8 cellular contexts compared by ENCODE assay signal in the genomic region with DNA sequence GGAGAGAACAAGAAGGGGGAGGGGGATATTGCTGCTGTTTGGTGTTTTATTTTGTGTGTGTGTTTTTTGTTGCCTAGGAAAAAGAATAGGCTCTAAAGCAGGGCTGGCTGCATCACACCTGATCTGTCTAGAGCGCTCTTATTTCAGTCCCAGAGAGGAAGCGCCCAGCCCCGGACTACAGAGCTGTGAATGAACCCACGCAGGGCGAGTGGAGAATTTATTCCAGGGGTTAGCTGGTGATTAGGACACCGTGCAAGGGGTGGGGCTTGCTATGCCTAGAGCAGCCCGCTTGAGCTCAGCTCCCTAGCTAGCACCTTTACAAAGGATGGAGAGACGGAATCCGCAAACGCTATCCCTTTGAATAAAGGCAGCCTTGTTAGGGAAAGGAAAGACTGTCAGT. TPM values are rescaled to one million over a fixed set of nuclear protein-coding genes. Genes with fewer than 3 reads are reported as not detected.
DNase-seq lines count a peak whose midpoint lies in the region; ATAC-seq and TF ChIP-seq lines count a peak whose summit lies in the region.

No MANE protein-coding gene starts in this region.

- H3K4me2 ChIP-seq in GM23338, result peak overlapping the region; percentile 87
- H3K4me2 ChIP-seq in mesendoderm (ENCODE audit: low read length), result peak overlapping the region; percentile 81

- DNase-seq in GM23338 (ENCODE audit: low spot score), result peak; percentile 81
- DNase-seq in RWPE2 (ENCODE audit: low spot score), result no peak
- DNase-seq in epithelial cell of proximal tubule (ENCODE audit: low read depth), result no peak
- peak; percentile 73 for DNase-seq in mesendoderm
- peak; percentile 71 for DNase-seq in type B pancreatic cell (ENCODE audit: extremely low spot score, unreplicated experiment)
- no peak for DNase-seq in GOT3 (lab: John Stamatoyannopoulos, UW)
- DNase-seq in cortex of kidney (lab: John Stamatoyannopoulos, UW), result no peak

- H3K4me1 ChIP-seq in GM23338 (ENCODE audit: insufficient read depth), result peaks cover 12% of the 10 kb centered on the region
- H3K4me1 ChIP-seq in RWPE2 (ENCODE audit: insufficient read depth, poor library complexity, severe bottlenecking), result no peaks in the 10 kb centered on the region
- no peaks in the 10 kb centered on the region for H3K4me1 ChIP-seq in mesendoderm (ENCODE audit: control insufficient read depth, low read depth, low read length)

- no peak overlapping the region for H3K9ac ChIP-seq in mesendoderm (ENCODE audit: low read length)

- no peaks in the 10 kb centered on the region for H4K20me1 ChIP-seq in GM23338 (replicated peaks; ENCODE audit: insufficient read depth)

- H3K79me1 ChIP-seq in mesendoderm (ENCODE audit: low read length), result no peaks in the 10 kb centered on the region

- H3K27me3 ChIP-seq in GM23338 (ENCODE audit: insufficient read depth), result peaks cover 41% of the 10 kb centered on the region
- peaks cover 14% of the 10 kb centered on the region for H3K27me3 ChIP-seq in RWPE2 (ENCODE audit: insufficient read depth, poor library complexity, severe bottlenecking)
- H3K27me3 ChIP-seq in mesendoderm (ENCODE audit: insufficient read depth, low read length, poor library complexity), result no peaks in the 10 kb centered on the region

- peaks cover 20% of the 10 kb centered on the region for H3K27me3 Mint-ChIP-seq in GM23338 (ENCODE audit: insufficient read depth, low read depth, poor library complexity)
- peaks cover 13% of the 10 kb centered on the region for H3K27me3 Mint-ChIP-seq in type B pancreatic cell

- H3F3A ChIP-seq in GM23338 (replicated peaks; ENCODE audit: low read depth), result no peaks in the 10 kb centered on the region

- no CpG with 5 or more reads among the region's 10 CpGs for WGBS in mesendoderm (ENCODE audit: extremely low coverage, insufficient coverage, low lambda C conversion rate)

- TF ChIP-seq CTCF in 22Rv1 (IDR thresholded peaks at IDR 0.05) (no peak), GM23338 (conservative IDR thresholded peaks at IDR 0.05; ENCODE audit: low read depth in 2 of 2) (no peak), RWPE2 (IDR thresholded peaks at IDR 0.05; ENCODE audit: poor library complexity, severe bottlenecking) (no peak), epithelial cell of proximal tubule (conservative IDR thresholded peaks at IDR 0.05; ENCODE audit: low read depth, low read length) (no peak), type B pancreatic cell (conservative IDR thresholded peaks at IDR 0.05) (no peak)

- H3K4me1 Mint-ChIP-seq in GM23338 (peaks cover 11% of the 10 kb centered on the region; the same call in 2 of the 3 replicates), type B pancreatic cell (ENCODE audit: unreplicated experiment) (peaks cover 18% of the 10 kb centered on the region)

- H3K18ac ChIP-seq in mesendoderm (ENCODE audit: low read length), result peak overlapping the region; percentile 61

- peak; percentile 90 for ATAC-seq in GM23338
- peak; percentile 57 for ATAC-seq in RWPE2 (ENCODE audit: low read depth)

- H2AFZ ChIP-seq in GM23338, result peak overlapping the region; percentile 98

- H3K4me3 ChIP-seq in GM23338 (peak overlapping the region; percentile 64), RWPE2 (ENCODE audit: severe bottlenecking) (no peak overlapping the region), epithelial cell of proximal tubule (ENCODE audit: low read depth, low read length) (peak overlapping the region; percentile 58), mesendoderm (ENCODE audit: low read length) (no peak overlapping the region)

- no peak overlapping the region for H2AK5ac ChIP-seq in mesendoderm (ENCODE audit: low read length)

- H3K56ac ChIP-seq in mesendoderm (ENCODE audit: low read length), result no peak overlapping the region

- H3K36me3 Mint-ChIP-seq in GM23338 (ENCODE audit: low read depth), result no peaks in the 10 kb centered on the region
- no peaks in the 10 kb centered on the region for H3K36me3 Mint-ChIP-seq in type B pancreatic cell

- H4K5ac ChIP-seq in mesendoderm (ENCODE audit: low read length), result no peak overlapping the region

- no peaks in the 10 kb centered on the region for H3K9me2 ChIP-seq in GM23338 (ENCODE audit: insufficient read depth)

- no peak overlapping the region for H3K23ac ChIP-seq in mesendoderm (ENCODE audit: low read length)

- H2BK120ac ChIP-seq in mesendoderm (ENCODE audit: low read depth, low read length), result no peak overlapping the region

- H3K9me3 Mint-ChIP-seq in GM23338 (no peaks in the 10 kb centered on the region), type B pancreatic cell (peaks cover 6% of the 10 kb centered on the region)

- no peak overlapping the region for H2BK5ac ChIP-seq in mesendoderm (ENCODE audit: low read length)

- no peak overlapping the region for H2BK15ac ChIP-seq in mesendoderm (replicated peaks; ENCODE audit: low read depth)

- no peaks in the 10 kb centered on the region for H3K36me3 ChIP-seq in GM23338 (ENCODE audit: insufficient read depth)
- H3K36me3 ChIP-seq in RWPE2 (ENCODE audit: low read depth), result no peaks in the 10 kb centered on the region
- H3K36me3 ChIP-seq in mesendoderm (ENCODE audit: control insufficient read depth, insufficient read depth, low read length), result no peaks in the 10 kb centered on the region

- H3K27ac Mint-ChIP-seq in GM23338 (no peak overlapping the region), type B pancreatic cell (peak overlapping the region; percentile 69)

- no peak overlapping the region for H3K4ac ChIP-seq in mesendoderm (ENCODE audit: low read depth, low read length)

- no peaks in the 10 kb centered on the region for H3K79me2 ChIP-seq in GM23338 (replicated peaks; ENCODE audit: insufficient read depth)
- H3K79me2 ChIP-seq in mesendoderm (ENCODE audit: control insufficient read depth, insufficient read depth, low read length), result no peaks in the 10 kb centered on the region

- H3K9me3 ChIP-seq in RWPE2 (ENCODE audit: severe bottlenecking), result no peaks in the 10 kb centered on the region

- H4K8ac ChIP-seq in mesendoderm (ENCODE audit: low read depth, low read length), result no peak overlapping the region

- peak overlapping the region; percentile 53 for H3K27ac ChIP-seq in 22Rv1
- no peak overlapping the region for H3K27ac ChIP-seq in GM23338 (ENCODE audit: low read depth)
- H3K27ac ChIP-seq in RWPE2 (ENCODE audit: poor library complexity, severe bottlenecking), result no peak overlapping the region
- no peak overlapping the region for H3K27ac ChIP-seq in mesendoderm (ENCODE audit: low read depth, low read length)

- H3K4me3 Mint-ChIP-seq in GM23338, result peak overlapping the region; percentile 72
- H3K4me3 Mint-ChIP-seq in type B pancreatic cell, result peak overlapping the region; percentile 94

TF ChIP-seq in GM23338, 12 proteins besides CTCF, POLR2A, EP300 and RAD21:
- no peak for TF ChIP-seq POLR2AphosphoS5 (IDR thresholded peaks at IDR 0.05; ENCODE audit: low read depth)
- TF ChIP-seq, protein P1, sequence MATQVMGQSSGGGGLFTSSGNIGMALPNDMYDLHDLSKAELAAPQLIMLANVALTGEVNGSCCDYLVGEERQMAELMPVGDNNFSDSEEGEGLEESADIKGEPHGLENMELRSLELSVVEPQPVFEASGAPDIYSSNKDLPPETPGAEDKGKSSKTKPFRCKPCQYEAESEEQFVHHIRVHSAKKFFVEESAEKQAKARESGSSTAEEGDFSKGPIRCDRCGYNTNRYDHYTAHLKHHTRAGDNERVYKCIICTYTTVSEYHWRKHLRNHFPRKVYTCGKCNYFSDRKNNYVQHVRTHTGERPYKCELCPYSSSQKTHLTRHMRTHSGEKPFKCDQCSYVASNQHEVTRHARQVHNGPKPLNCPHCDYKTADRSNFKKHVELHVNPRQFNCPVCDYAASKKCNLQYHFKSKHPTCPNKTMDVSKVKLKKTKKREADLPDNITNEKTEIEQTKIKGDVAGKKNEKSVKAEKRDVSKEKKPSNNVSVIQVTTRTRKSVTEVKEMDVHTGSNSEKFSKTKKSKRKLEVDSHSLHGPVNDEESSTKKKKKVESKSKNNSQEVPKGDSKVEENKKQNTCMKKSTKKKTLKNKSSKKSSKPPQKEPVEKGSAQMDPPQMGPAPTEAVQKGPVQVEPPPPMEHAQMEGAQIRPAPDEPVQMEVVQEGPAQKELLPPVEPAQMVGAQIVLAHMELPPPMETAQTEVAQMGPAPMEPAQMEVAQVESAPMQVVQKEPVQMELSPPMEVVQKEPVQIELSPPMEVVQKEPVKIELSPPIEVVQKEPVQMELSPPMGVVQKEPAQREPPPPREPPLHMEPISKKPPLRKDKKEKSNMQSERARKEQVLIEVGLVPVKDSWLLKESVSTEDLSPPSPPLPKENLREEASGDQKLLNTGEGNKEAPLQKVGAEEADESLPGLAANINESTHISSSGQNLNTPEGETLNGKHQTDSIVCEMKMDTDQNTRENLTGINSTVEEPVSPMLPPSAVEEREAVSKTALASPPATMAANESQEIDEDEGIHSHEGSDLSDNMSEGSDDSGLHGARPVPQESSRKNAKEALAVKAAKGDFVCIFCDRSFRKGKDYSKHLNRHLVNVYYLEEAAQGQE (IDR thresholded peaks at IDR 0.05; ENCODE audit: unreplicated experiment), result no peak

RNA-seq across cellular contexts. Expression of a gene that starts 0.6 kb away (rescaled TPM):
- 0.94 and 1.1 TPM in 2 replicates for total RNA-seq in GM23338 (2014; rRNA removed; shearing (Covaris generic))
- 0.94 and 2.1 TPM in 2 replicates for polyA plus RNA-seq in GM23338 (2016; fragmentation: Nextera tagmentation; extraction: Ambion mirVana)
- total RNA-seq in epithelial cell of proximal tubule (not detected in 2 replicates), type B pancreatic cell (ENCODE audit: low replicate concordance) (5.6 and 10.1 TPM in 2 replicates)
- polyA plus RNA-seq in mesendoderm (2013, experiment 1 of 2), result 0.79 TPM
- 1.1 TPM for polyA plus RNA-seq in mesendoderm (2013, experiment 2 of 2)

Comparison
In these comparisons a context has a peak if more than half of its experiments do, and no peak if none do; other contexts are left out.
1. DNase-seq: peak in GM23338 (single experiment), mesendoderm (single experiment) and type B pancreatic cell (single experiment); none in RWPE2 (single experiment), epithelial cell of proximal tubule (single experiment), GOT3 (single experiment) and cortex of kidney (single experiment).
2. H3K4me3 ChIP-seq: peak in GM23338 (single experiment) and epithelial cell of proximal tubule (single experiment); none in RWPE2 (single experiment) and mesendoderm (single experiment).